Comparison of ENCODE assay signal across 18 cellular contexts in genomic region chr18:34342960-34343359, GRCh38.
DNase-seq lines count a peak whose midpoint lies in the region; ATAC-seq, FAIRE-seq and TF ChIP-seq lines count a peak whose summit lies in the region.
"Had no signal": no experiment of that assay in that cellular context is flagged by ENCODE, and none has a peak within 500 bp of the region (broad histone marks: within the 10 kb centered on the region; RNA-seq: fewer than 3 reads in every experiment).

No MANE protein-coding gene starts in this region.

- POLR2A ChIA-PET in MCF 10A (lab: Yijun Ruan, JAX), result no interaction called here
- POLR2A ChIA-PET in activated CD8-positive, alpha-beta T cell treated with anti-CD3 and anti-CD28 coated beads for 36 hours (lab: Charles Lee), result no interaction called here

- CTCF ChIA-PET in MCF 10A (lab: Yijun Ruan, JAX), result interaction anchor here (0.9 kb wide), 1 partner anchor 20 kb away, joined by 3 read pairs; no protein-coding TSS in a partner anchor
- CTCF ChIA-PET in activated CD8-positive, alpha-beta T cell treated with anti-CD3 and anti-CD28 coated beads for 36 hours (lab: Charles Lee), result no interaction called here

- no peak for ATAC-seq in GM21515 (IDR thresholded peaks at IDR 0.05; ENCODE audit: unreplicated experiment)
- ATAC-seq in activated CD8-positive, alpha-beta T cell treated with anti-CD3 and anti-CD28 coated beads for 36 hours, result no peak
- ATAC-seq: activated naive CD4-positive, alpha-beta T cell treated with anti-CD3 and anti-CD28 coated beads, Interleukin-2, amount 50 U/mL, for 72 hours; HepG2; stimulated activated effector memory CD8-positive, alpha-beta T cell treated with anti-CD3 and anti-CD28 coated beads, Interleukin-12 subunit alpha, Interleukin-12 subunit beta, amount 100 ng/mL, for 72 hours had no signal

- BruUV-seq in MCF 10A (replicated peaks; lab: Mats Ljungman, UMichigan), result no TSS peak

- no peaks in the 10 kb centered on the region for H3K27me3 Mint-ChIP-seq in MCF 10A (ENCODE audit: insufficient read depth, unreplicated experiment)
- H3K27me3 Mint-ChIP-seq in activated CD8-positive, alpha-beta T cell treated with anti-CD3 and anti-CD28 coated beads for 36 hours, result no peaks in the 10 kb centered on the region
- H3K27me3 Mint-ChIP-seq: CD4-positive, alpha-beta memory T cell; memory B cell had no signal

- no peak for TF ChIP-seq CTCF in MCF 10A (IDR thresholded peaks at IDR 0.05; ENCODE audit: unreplicated experiment)
- no peak for TF ChIP-seq CTCF in activated CD8-positive, alpha-beta T cell treated with anti-CD3 and anti-CD28 coated beads for 36 hours (IDR thresholded peaks at IDR 0.05)

- peak; percentile 7 for DNase-seq in DMS 273 (lab: John Stamatoyannopoulos, UW; ENCODE audit: unreplicated experiment)
- DNase-seq in DMS 273 treated with DMSO at 0.1 percent for 48 hours (lab: John Stamatoyannopoulos, UW), result no peak
- DNase-seq in MCF 10A (ENCODE audit: unreplicated experiment), result peak; percentile 55
- peak; percentile 24 for DNase-seq in hepatic stellate cell (ENCODE audit: low spot score)
- peak; percentile 56 for DNase-seq in urothelium cell line (ENCODE audit: low spot score)
- DNase-seq in NCI-H82 treated with DMSO at 0.1 percent for 48 hours (lab: John Stamatoyannopoulos, UW; ENCODE audit: unreplicated experiment), result no peak
- DNase-seq in activated CD8-positive, alpha-beta T cell treated with anti-CD3 and anti-CD28 coated beads for 36 hours, result no peak
- DNase-seq: CD4-positive, alpha-beta memory T cell; NCI-H1092; NCI-H510A treated with DMSO at 0.1 percent for 48 hours; PC-9; T-helper 1 cell had no signal

- FAIRE-seq in urothelium cell line (lab: Jason Lieb, UNC), result no peak
- FAIRE-seq: HepG2 had no signal

- H3K36me3 Mint-ChIP-seq in MCF 10A (ENCODE audit: insufficient read depth, unreplicated experiment), result no peaks in the 10 kb centered on the region
- H3K36me3 Mint-ChIP-seq in activated CD8-positive, alpha-beta T cell treated with anti-CD3 and anti-CD28 coated beads for 36 hours (ENCODE audit: low read depth), result no peaks in the 10 kb centered on the region
- H3K36me3 Mint-ChIP-seq: activated naive CD4-positive, alpha-beta T cell treated with anti-CD3 and anti-CD28 coated beads, Interleukin-2, amount 50 U/mL, for 72 hours; CD4-positive, alpha-beta memory T cell; memory B cell; neural progenitor cell; stimulated activated effector memory CD8-positive, alpha-beta T cell treated with anti-CD3 and anti-CD28 coated beads, Interleukin-12 subunit alpha, Interleukin-12 subunit beta, amount 100 ng/mL, for 72 hours had no signal

- H3K4me3 Mint-ChIP-seq in MCF 10A (ENCODE audit: unreplicated experiment), result no peak overlapping the region
- H3K4me3 Mint-ChIP-seq in activated CD8-positive, alpha-beta T cell treated with anti-CD3 and anti-CD28 coated beads for 36 hours, result no peak overlapping the region
- H3K4me3 Mint-ChIP-seq: CD4-positive, alpha-beta memory T cell; memory B cell; neural progenitor cell; stimulated activated effector memory CD8-positive, alpha-beta T cell treated with anti-CD3 and anti-CD28 coated beads, Interleukin-12 subunit alpha, Interleukin-12 subunit beta, amount 100 ng/mL, for 72 hours had no signal

- H3K9me3 Mint-ChIP-seq in MCF 10A (ENCODE audit: unreplicated experiment), result peaks cover 31% of the 10 kb centered on the region
- H3K9me3 Mint-ChIP-seq in activated CD8-positive, alpha-beta T cell treated with anti-CD3 and anti-CD28 coated beads for 36 hours, result peaks cover 6% of the 10 kb centered on the region
- H3K9me3 Mint-ChIP-seq: neural progenitor cell had no signal

- H3K27ac Mint-ChIP-seq in MCF 10A (ENCODE audit: low read depth, unreplicated experiment), result no peak overlapping the region
- no peak overlapping the region for H3K27ac Mint-ChIP-seq in activated CD8-positive, alpha-beta T cell treated with anti-CD3 and anti-CD28 coated beads for 36 hours
- H3K27ac Mint-ChIP-seq: activated naive CD4-positive, alpha-beta T cell treated with anti-CD3 and anti-CD28 coated beads, Interleukin-2, amount 50 U/mL, for 72 hours; CD4-positive, alpha-beta memory T cell; memory B cell; neural progenitor cell; stimulated activated effector memory CD8-positive, alpha-beta T cell treated with anti-CD3 and anti-CD28 coated beads, Interleukin-12 subunit alpha, Interleukin-12 subunit beta, amount 100 ng/mL, for 72 hours had no signal

- intact Hi-C loops in MCF 10A (cut with micrococcal nuclease), result no loop called here
- intact Hi-C loops in activated CD8-positive, alpha-beta T cell treated with anti-CD3 and anti-CD28 coated beads for 36 hours (cut with micrococcal nuclease), result no loop called here

- H3K4me1 Mint-ChIP-seq in MCF 10A (ENCODE audit: insufficient read depth, unreplicated experiment), result peaks cover 7% of the 10 kb centered on the region
- no peaks in the 10 kb centered on the region for H3K4me1 Mint-ChIP-seq in activated CD8-positive, alpha-beta T cell treated with anti-CD3 and anti-CD28 coated beads for 36 hours (ENCODE audit: low read depth)
- H3K4me1 Mint-ChIP-seq: CD4-positive, alpha-beta memory T cell; memory B cell; stimulated activated effector memory CD8-positive, alpha-beta T cell treated with anti-CD3 and anti-CD28 coated beads, Interleukin-12 subunit alpha, Interleukin-12 subunit beta, amount 100 ng/mL, for 72 hours had no signal

Comparison
In these comparisons a context has a peak if more than half of its experiments do, and no peak if none do; other contexts are left out.
1. DNase-seq: peak in DMS 273 (single experiment), MCF 10A (single experiment), hepatic stellate cell (single experiment) and urothelium cell line (single experiment); none in DMS 273 treated with DMSO at 0.1 percent for 48 hours (single experiment), NCI-H82 treated with DMSO at 0.1 percent for 48 hours (single experiment) and activated CD8-positive, alpha-beta T cell treated with anti-CD3 and anti-CD28 coated beads for 36 hours (single experiment).